Comparison of ENCODE assay signal across 26 cellular contexts in the genomic region with DNA sequence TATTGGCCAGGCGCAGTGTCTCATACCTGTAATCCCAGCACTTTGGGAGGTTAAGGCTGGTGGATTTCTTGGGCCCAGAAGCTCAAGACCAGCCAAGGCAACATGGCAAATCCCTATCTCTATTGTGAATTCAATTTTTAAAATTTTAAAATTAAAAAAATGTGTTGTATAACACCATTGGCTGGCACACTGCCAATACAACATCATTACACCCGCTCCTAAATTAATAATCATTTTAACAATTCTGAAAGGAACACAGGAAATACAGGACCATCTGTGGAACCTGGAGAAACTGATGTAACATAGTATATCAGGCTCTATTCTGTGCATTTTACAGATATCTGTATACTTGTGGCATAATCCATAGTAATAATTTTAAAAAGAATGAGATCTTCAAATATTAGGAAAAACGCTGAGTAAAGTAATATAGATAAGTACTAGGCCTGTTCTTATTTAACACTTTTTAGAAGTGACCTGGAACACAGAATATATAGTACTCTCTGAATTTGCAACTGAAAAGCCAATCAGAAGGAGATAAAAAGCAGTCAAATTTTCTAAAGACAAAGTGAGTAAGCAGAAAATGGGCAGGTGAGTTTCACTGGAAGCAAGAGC.
A peak's percentile ranks its signal among the peaks of the same experiment; 100 is the strongest.
DNase-seq lines count a peak whose midpoint lies in the region; ATAC-seq and TF ChIP-seq lines count a peak whose summit lies in the region.
"Had no signal": no experiment of that assay in that cellular context is flagged by ENCODE, and none has a peak within 500 bp of the region (broad histone marks: within the 10 kb centered on the region; RNA-seq: fewer than 3 reads in every experiment).

No MANE protein-coding gene starts in this region.

- no TSS peak for BruUV-seq in OCI-LY7 (replicated peaks; lab: Mats Ljungman, UMichigan)

- POLR2A ChIA-PET in OCI-LY7 (lab: Charles Lee), result interaction anchor here (0.9 to 1.6 kb wide), 9 partner anchors 13 to 112 kb away, joined by 3 to 5 read pairs (median 3); no protein-coding TSS in a partner anchor

- TF ChIP-seq CTCF in heart left ventricle (IDR thresholded peaks at IDR 0.05), result no peak
- no peak for TF ChIP-seq CTCF in OCI-LY7 (conservative IDR thresholded peaks at IDR 0.05; ENCODE audit: low read length)
- no peak for TF ChIP-seq CTCF in upper lobe of right lung (IDR thresholded peaks at IDR 0.05)
- TF ChIP-seq CTCF in coronary artery (IDR thresholded peaks at IDR 0.05), result no peak

- H3K9me3 ChIP-seq in heart left ventricle, result no peaks in the 10 kb centered on the region
- H3K9me3 ChIP-seq in OCI-LY7 (ENCODE audit: low read length), result no peaks in the 10 kb centered on the region
- no peaks in the 10 kb centered on the region for H3K9me3 ChIP-seq in right cardiac atrium (ENCODE audit: control insufficient read depth, low read length)
- H3K9me3 ChIP-seq in upper lobe of right lung, result no peaks in the 10 kb centered on the region
- H3K9me3 ChIP-seq: BLaER1, neutrophil, stomach had no signal

- no peak for DNase-seq in heart left ventricle
- no peak for DNase-seq in left cardiac atrium
- DNase-seq in OCI-LY7 (ENCODE audit: low spot score), result no peak
- DNase-seq in right cardiac atrium, result no peak
- DNase-seq in upper lobe of right lung, result no peak
- DNase-seq in coronary artery (ENCODE audit: low spot score), result no peak
- no peak for DNase-seq in activated T-cell treated with anti-CD3 and anti-CD28 coated beads for 4 hours
- DNase-seq: ACHN; activated naive CD4-positive, alpha-beta T cell treated with anti-CD3 and anti-CD28 coated beads, Interleukin-2, amount 50 U/mL, for 16 hours; activated T-cell treated with anti-CD3 and anti-CD28 coated beads, Interleukin-2, amount 50 U/mL, for 72 hours; central memory CD4-positive, alpha-beta T cell; COR-L47; EL; foreskin fibroblast; GOT3; islet precursor cell; NCI-H1436; SHP77 treated with DMSO at 0.1 percent for 48 hours; stimulated activated CD4-positive, alpha-beta T cell treated with anti-CD3 and anti-CD28 coated beads, Interleukin-4, amount 100 ng/mL, for 4 hours; stomach; T-helper 1 cell; trophoblast cell had no signal

- no peak for TF ChIP-seq POLR2A in heart left ventricle (IDR thresholded peaks at IDR 0.05)

- no peak overlapping the region for H3K4me3 ChIP-seq in heart left ventricle
- H3K4me3 ChIP-seq in OCI-LY7 (ENCODE audit: low read depth, low read length, poor library complexity, severe bottlenecking), result no peak overlapping the region
- H3K4me3 ChIP-seq in right cardiac atrium (ENCODE audit: low read length), result no peak overlapping the region
- H3K4me3 ChIP-seq in upper lobe of right lung, result no peak overlapping the region
- no peak overlapping the region for H3K4me3 ChIP-seq in coronary artery
- H3K4me3 ChIP-seq: BLaER1, lung, stomach had no signal

- peak overlapping the region; percentile 91 for H3K4me2 ChIP-seq in OCI-LY7 (ENCODE audit: low read length)
- H3K4me2 ChIP-seq: BLaER1 had no signal

- intact Hi-C loops in heart left ventricle (cut with DNase I), result loop anchor here in 8 of 10 donors (2.0 to 10.0 kb wide), 6 partner anchors 41 to 217 kb away; no protein-coding TSS in a partner anchor
- intact Hi-C loops in left cardiac atrium (cut with DNase I), result loop anchor here in 1 of 2 donors (5.0 to 10.0 kb wide), 2 partner anchors 70 to 217 kb away; no protein-coding TSS in a partner anchor
- intact Hi-C loops in OCI-LY7 (cut with micrococcal nuclease; ENCODE audit: unreplicated experiment), result loop anchor here (5.0 to 10.0 kb wide), 2 partner anchors 57 to 90 kb away; no protein-coding TSS in a partner anchor
- intact Hi-C loops in right cardiac atrium (cut with DNase I), result loop anchor here in 2 of 4 donors (10.0 kb wide), 1 partner anchor 73 kb away; no protein-coding TSS in a partner anchor
- intact Hi-C loops in upper lobe of right lung (cut with DNase I), result no loop called here

- no peaks in the 10 kb centered on the region for H3K9me2 ChIP-seq in OCI-LY7 (ENCODE audit: insufficient read depth, low read length)

- ATAC-seq in heart left ventricle (no peak), left cardiac atrium (no peak), right cardiac atrium (no peak), upper lobe of right lung (no peak), GM21737 (IDR thresholded peaks at IDR 0.05; ENCODE audit: unreplicated experiment) (no peak)
- ATAC-seq: activated T-cell treated with anti-CD3 and anti-CD28 coated beads, Interleukin-2, amount 50 U/mL, for 72 hours had no signal

- H2AFZ ChIP-seq in OCI-LY7 (ENCODE audit: low read length), result no peak overlapping the region

- 65 to 76% (median 72%) methylated on average over 3 of the region's 3 CpGs for WGBS in heart left ventricle, 4 donors
- WGBS in right cardiac atrium, result 81% methylated on average over 3 of the region's 3 CpGs

- H3K27me3 ChIP-seq in heart left ventricle (no peaks in the 10 kb centered on the region), right cardiac atrium (ENCODE audit: control insufficient read depth, insufficient read depth) (no peaks in the 10 kb centered on the region), upper lobe of right lung (no peaks in the 10 kb centered on the region)
- H3K27me3 ChIP-seq: BLaER1, stomach had no signal

- H3K36me3 ChIP-seq in heart left ventricle (no peaks in the 10 kb centered on the region), OCI-LY7 (ENCODE audit: insufficient read depth, low read length) (no peaks in the 10 kb centered on the region), upper lobe of right lung (no peaks in the 10 kb centered on the region)
- H3K36me3 ChIP-seq: BLaER1, neutrophil, stomach had no signal

- peak overlapping the region in 9 of 12 donors; percentile 4 to 85 (median 30) for H3K27ac ChIP-seq in heart left ventricle
- peak overlapping the region; percentile 46 for H3K27ac ChIP-seq in OCI-LY7 (ENCODE audit: low read depth, low read length, poor library complexity, severe bottlenecking)
- H3K27ac ChIP-seq in right cardiac atrium (ENCODE audit: low read length), result peak overlapping the region; percentile 37
- peak overlapping the region; percentile 3 for H3K27ac ChIP-seq in upper lobe of right lung
- no peak overlapping the region for H3K27ac ChIP-seq in coronary artery
- H3K27ac ChIP-seq: BLaER1, neutrophil had no signal

- H4K20me1 ChIP-seq in OCI-LY7 (ENCODE audit: insufficient read depth, low read length), result no peaks in the 10 kb centered on the region
- H4K20me1 ChIP-seq: BLaER1 had no signal

- H3K79me2 ChIP-seq in OCI-LY7 (ENCODE audit: insufficient read depth, low read depth, low read length), result peaks cover 51% of the 10 kb centered on the region

- H3K4me1 ChIP-seq in heart left ventricle, result peaks cover 3 to 71% (median 38%) of the 10 kb centered on the region in 12 donors
- H3K4me1 ChIP-seq in OCI-LY7 (ENCODE audit: insufficient read depth, low read length, poor library complexity, severe bottlenecking), result peaks cover 74% of the 10 kb centered on the region
- H3K4me1 ChIP-seq in right cardiac atrium (ENCODE audit: control insufficient read depth, insufficient read depth, low read length), result no peaks in the 10 kb centered on the region
- peaks cover 6% of the 10 kb centered on the region for H3K4me1 ChIP-seq in upper lobe of right lung

- CTCF ChIA-PET in OCI-LY7 (lab: Charles Lee; ENCODE audit: unreplicated experiment), result no interaction called here

Comparison
In these comparisons a context has a peak if more than half of its experiments do, and no peak if none do; other contexts are left out.
1. H3K27ac ChIP-seq: peak in heart left ventricle (9 of 12), OCI-LY7 (single experiment), right cardiac atrium (single experiment) and upper lobe of right lung (single experiment); none in coronary artery (0 of 2).